ENCODE assay signal across 8 cellular contexts in the genomic region with DNA sequence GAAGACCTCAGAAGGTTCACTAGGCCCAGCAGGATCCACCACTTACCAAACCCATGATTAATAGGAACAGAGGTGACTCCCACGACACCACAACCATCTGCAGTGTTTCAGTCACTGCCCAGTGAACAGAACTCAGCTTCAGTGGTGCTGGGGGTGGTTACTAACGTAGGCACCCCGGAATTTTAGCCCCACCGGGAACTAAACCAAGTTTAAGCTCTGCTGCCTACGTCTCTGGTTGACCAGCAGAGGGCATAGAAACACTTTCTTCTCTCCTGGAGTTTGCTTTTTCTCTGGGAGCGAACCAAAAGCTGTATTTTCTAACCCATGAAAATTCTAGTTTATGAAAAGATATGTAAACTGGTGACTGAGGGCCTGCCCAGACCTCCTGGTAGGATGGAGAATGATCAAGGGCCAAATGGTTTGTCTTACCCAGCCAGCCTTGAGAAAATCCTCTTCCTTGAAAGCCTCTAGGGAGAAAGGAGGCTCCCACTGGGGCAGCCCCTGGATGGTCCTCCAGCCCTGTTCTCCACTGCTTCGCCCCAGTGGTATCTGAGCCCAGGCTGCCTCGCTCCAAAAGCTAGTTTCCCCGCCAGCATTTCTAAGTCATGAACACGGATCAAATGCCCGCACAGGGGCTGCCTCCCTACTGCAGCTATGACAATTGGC.
A peak's percentile ranks its signal among the peaks of the same experiment; 100 is the strongest.
DNase-seq lines count a peak whose midpoint lies in the region; ATAC-seq and TF ChIP-seq lines count a peak whose summit lies in the region.

No MANE protein-coding gene starts in this region.

- TF ChIP-seq CTCF in MM.1S (IDR thresholded peaks at IDR 0.05; ENCODE audit: low read length) (peak; percentile 58), body of pancreas (IDR thresholded peaks at IDR 0.05) (peak in 6 of 7 experiments; percentile 27 to 51 (median 42)), liver (IDR thresholded peaks at IDR 0.05; ENCODE audit: low read depth, low read length, missing input control) (peak; percentile 63)

- no peak for TF ChIP-seq POLR2A in body of pancreas (IDR thresholded peaks at IDR 0.05)

- H3K9ac ChIP-seq in MM.1S (ENCODE audit: low read length) (peak overlapping the region; percentile 21; the same call in 1 of the 2 replicates), liver (ENCODE audit: low read depth in 1 of 2, low read length in 2 of 2) (no peak overlapping the region)

- peak; percentile 82 to 90 for TF ChIP-seq RAD21 in liver (IDR thresholded peaks at IDR 0.05)

- no peak for ATAC-seq in body of pancreas
- no peak for ATAC-seq in HG02642 (IDR thresholded peaks at IDR 0.05; ENCODE audit: poor library complexity, unreplicated experiment)

- H3K27me3 ChIP-seq in MM.1S (replicated peaks; ENCODE audit: insufficient read depth, low read length) (no peaks in the 10 kb centered on the region), body of pancreas (no peaks in the 10 kb centered on the region), liver (ENCODE audit: control insufficient read depth in 4 of 4, insufficient read depth in 4 of 4, low read length in 3 of 4) (no peaks in the 10 kb centered on the region)

- H3K4me2 ChIP-seq in MM.1S (ENCODE audit: low read depth, low read length): peak overlapping the region; percentile 39; the same call in 1 of the 2 replicates

- intact Hi-C loops in body of pancreas (cut with DNase I): loop anchor here (2.0 kb wide), 1 partner anchor 387 kb away; no protein-coding TSS in a partner anchor

- no peaks in the 10 kb centered on the region for H3K79me2 ChIP-seq in MM.1S (ENCODE audit: low read length)

- H3K9me3 ChIP-seq in MM.1S (replicated peaks; ENCODE audit: insufficient read depth, low read length) (no peaks in the 10 kb centered on the region), body of pancreas (no peaks in the 10 kb centered on the region), liver (ENCODE audit: control insufficient read depth in 4 of 4, low read length in 3 of 4) (no peaks in the 10 kb centered on the region)

- WGBS in body of pancreas, 2 donors: 24 to 26% methylated on average over 8 to 9 of the region's 11 CpGs
- WGBS in liver: 41% methylated on average over 11 of the region's 11 CpGs

- H2AFZ ChIP-seq in MM.1S (ENCODE audit: low read length): peak overlapping the region; percentile 45; the same call in 1 of the 2 replicates

- H3K36me3 ChIP-seq in MM.1S (replicated peaks; ENCODE audit: insufficient read depth, low read length): no peaks in the 10 kb centered on the region
- no peaks in the 10 kb centered on the region for H3K36me3 ChIP-seq in body of pancreas (replicated peaks in 1 of 2; ENCODE audit: insufficient read depth in 1 of 2, low read depth in 2 of 2)
- no peaks in the 10 kb centered on the region for H3K36me3 ChIP-seq in liver (ENCODE audit: control insufficient read depth in 4 of 4, insufficient read depth in 3 of 4, low read depth in 1 of 4, low read length in 3 of 4)

- no peaks in the 10 kb centered on the region for H4K20me1 ChIP-seq in MM.1S (ENCODE audit: insufficient read depth, low read length)

- H3K27ac ChIP-seq in MM.1S (ENCODE audit: low read length) (no peak overlapping the region), body of pancreas (no peak overlapping the region), liver (ENCODE audit: low read depth in 1 of 2, low read length in 2 of 2) (no peak overlapping the region)

- no peaks in the 10 kb centered on the region for H3K9me2 ChIP-seq in MM.1S (replicated peaks; ENCODE audit: insufficient read depth, low read length)

- H3K4me3 ChIP-seq in MM.1S (ENCODE audit: low read length) (no peak overlapping the region), body of pancreas (no peak overlapping the region), liver (ENCODE audit: low read depth in 1 of 3, low read length in 3 of 3) (no peak overlapping the region)

- DNase-seq in NCI-H748 (lab: John Stamatoyannopoulos, UW; ENCODE audit: unreplicated experiment) (peak; percentile 14), NCI-H748 treated with DMSO at 0.1 percent for 48 hours (lab: John Stamatoyannopoulos, UW) (no peak), MM.1S (peak; percentile 41), body of pancreas (no peak), LoVo (ENCODE audit: low spot score) (no peak), ecto neural progenitor cell (ENCODE audit: low spot score) (no peak)

- peaks cover 20% of the 10 kb centered on the region for H3F3A ChIP-seq in MM.1S (ENCODE audit: insufficient read depth, low read length)

- H3K4me1 ChIP-seq in MM.1S (ENCODE audit: low read length) (peaks cover 44% of the 10 kb centered on the region), body of pancreas (no peaks in the 10 kb centered on the region), liver (ENCODE audit: control insufficient read depth in 4 of 4, insufficient read depth in 4 of 4, low read length in 3 of 4) (peaks cover 0 to 4% (median 2%) of the 10 kb centered on the region in 4 donors)

TF ChIP-seq in liver, 16 proteins besides CTCF, POLR2A, EP300 and RAD21:
- TF ChIP-seq, protein P1, sequence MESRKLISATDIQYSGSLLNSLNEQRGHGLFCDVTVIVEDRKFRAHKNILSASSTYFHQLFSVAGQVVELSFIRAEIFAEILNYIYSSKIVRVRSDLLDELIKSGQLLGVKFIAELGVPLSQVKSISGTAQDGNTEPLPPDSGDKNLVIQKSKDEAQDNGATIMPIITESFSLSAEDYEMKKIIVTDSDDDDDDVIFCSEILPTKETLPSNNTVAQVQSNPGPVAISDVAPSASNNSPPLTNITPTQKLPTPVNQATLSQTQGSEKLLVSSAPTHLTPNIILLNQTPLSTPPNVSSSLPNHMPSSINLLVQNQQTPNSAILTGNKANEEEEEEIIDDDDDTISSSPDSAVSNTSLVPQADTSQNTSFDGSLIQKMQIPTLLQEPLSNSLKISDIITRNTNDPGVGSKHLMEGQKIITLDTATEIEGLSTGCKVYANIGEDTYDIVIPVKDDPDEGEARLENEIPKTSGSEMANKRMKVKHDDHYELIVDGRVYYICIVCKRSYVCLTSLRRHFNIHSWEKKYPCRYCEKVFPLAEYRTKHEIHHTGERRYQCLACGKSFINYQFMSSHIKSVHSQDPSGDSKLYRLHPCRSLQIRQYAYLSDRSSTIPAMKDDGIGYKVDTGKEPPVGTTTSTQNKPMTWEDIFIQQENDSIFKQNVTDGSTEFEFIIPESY (IDR thresholded peaks at IDR 0.05): no peak
- TF ChIP-seq, protein P2, sequence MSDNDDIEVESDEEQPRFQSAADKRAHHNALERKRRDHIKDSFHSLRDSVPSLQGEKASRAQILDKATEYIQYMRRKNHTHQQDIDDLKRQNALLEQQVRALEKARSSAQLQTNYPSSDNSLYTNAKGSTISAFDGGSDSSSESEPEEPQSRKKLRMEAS (IDR thresholded peaks at IDR 0.05): no peak
- TF ChIP-seq TAF1 (conservative IDR thresholded peaks at IDR 0.05): no peak
- TF ChIP-seq, protein P3, sequence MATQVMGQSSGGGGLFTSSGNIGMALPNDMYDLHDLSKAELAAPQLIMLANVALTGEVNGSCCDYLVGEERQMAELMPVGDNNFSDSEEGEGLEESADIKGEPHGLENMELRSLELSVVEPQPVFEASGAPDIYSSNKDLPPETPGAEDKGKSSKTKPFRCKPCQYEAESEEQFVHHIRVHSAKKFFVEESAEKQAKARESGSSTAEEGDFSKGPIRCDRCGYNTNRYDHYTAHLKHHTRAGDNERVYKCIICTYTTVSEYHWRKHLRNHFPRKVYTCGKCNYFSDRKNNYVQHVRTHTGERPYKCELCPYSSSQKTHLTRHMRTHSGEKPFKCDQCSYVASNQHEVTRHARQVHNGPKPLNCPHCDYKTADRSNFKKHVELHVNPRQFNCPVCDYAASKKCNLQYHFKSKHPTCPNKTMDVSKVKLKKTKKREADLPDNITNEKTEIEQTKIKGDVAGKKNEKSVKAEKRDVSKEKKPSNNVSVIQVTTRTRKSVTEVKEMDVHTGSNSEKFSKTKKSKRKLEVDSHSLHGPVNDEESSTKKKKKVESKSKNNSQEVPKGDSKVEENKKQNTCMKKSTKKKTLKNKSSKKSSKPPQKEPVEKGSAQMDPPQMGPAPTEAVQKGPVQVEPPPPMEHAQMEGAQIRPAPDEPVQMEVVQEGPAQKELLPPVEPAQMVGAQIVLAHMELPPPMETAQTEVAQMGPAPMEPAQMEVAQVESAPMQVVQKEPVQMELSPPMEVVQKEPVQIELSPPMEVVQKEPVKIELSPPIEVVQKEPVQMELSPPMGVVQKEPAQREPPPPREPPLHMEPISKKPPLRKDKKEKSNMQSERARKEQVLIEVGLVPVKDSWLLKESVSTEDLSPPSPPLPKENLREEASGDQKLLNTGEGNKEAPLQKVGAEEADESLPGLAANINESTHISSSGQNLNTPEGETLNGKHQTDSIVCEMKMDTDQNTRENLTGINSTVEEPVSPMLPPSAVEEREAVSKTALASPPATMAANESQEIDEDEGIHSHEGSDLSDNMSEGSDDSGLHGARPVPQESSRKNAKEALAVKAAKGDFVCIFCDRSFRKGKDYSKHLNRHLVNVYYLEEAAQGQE (IDR thresholded peaks at IDR 0.05): no peak
- TF ChIP-seq YY1 (IDR thresholded peaks at IDR 0.05): no peak
- TF ChIP-seq HNF4A (conservative IDR thresholded peaks at IDR 0.05): no peak
- no peak for TF ChIP-seq NR2F2 (IDR thresholded peaks at IDR 0.05)
- TF ChIP-seq, protein P4, sequence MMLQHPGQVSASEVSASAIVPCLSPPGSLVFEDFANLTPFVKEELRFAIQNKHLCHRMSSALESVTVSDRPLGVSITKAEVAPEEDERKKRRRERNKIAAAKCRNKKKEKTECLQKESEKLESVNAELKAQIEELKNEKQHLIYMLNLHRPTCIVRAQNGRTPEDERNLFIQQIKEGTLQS (IDR thresholded peaks at IDR 0.05): no peak
- TF ChIP-seq JUND (IDR thresholded peaks at IDR 0.05): no peak
- no peak for TF ChIP-seq HNF4G (IDR thresholded peaks at IDR 0.05)
- no peak for TF ChIP-seq RXRA (IDR thresholded peaks at IDR 0.05)
- TF ChIP-seq GABPA (IDR thresholded peaks at IDR 0.05 in 1 of 2, conservative IDR thresholded peaks at IDR 0.05 in 1 of 2): no peak
- TF ChIP-seq FOXA2 (IDR thresholded peaks at IDR 0.05): no peak
- TF ChIP-seq SP1 (IDR thresholded peaks at IDR 0.05): no peak

Comparison
In these comparisons a context has a peak if more than half of its experiments do, and no peak if none do; other contexts are left out.
1. DNase-seq: peak in NCI-H748 (single experiment) and MM.1S (single experiment); none in NCI-H748 treated with DMSO at 0.1 percent for 48 hours (single experiment), body of pancreas (0 of 4), LoVo (single experiment) and ecto neural progenitor cell (single experiment).
2. Peak in every context shown above with its lines, with median percentiles within 50 percentile points of each other: CTCF ChIP-seq.